1 cellular context compared by ENCODE assay signal in the genomic region with DNA sequence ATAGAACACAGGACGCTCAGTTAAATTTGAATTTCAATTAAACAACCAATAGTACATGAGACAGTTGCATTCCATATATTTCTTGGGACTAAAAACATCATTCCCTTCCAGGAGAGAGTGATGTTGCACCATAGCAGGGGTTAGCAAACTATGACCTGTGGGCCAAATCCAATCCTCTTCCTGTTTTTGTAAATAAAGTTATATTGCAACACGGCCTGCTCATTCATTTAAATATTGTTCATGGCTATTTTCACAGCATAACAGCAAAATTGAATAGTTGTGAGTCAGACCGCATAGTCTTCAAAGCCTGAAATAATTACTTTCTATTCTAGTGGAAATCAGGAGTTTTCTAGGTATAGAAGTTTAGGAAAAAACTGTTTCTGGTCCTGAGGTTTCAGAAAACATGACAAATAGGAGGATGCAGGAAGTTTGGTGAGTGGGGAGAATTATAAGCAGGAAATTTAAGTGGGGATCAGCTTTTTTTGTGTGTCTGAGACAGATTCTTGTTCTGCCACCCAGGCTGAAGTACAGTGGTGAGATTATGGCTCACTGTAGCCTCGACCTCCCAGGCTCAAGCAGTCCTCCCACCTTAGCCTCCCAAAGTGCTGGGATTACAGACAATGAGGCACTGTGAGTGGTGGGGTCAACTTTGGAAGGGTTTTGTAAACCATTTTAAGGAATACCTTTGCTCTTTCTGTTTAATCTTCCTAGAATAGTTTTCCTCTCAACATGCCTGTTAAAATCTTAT.
A peak's percentile ranks its signal among the peaks of the same experiment; 100 is the strongest.
TF ChIP-seq lines count a peak whose summit lies in the region.

No MANE protein-coding gene starts in this region.

TF ChIP-seq in HepG2, 621 proteins besides CTCF, POLR2A, EP300 and RAD21 (continued from another document and continues in another):
- TF ChIP-seq, protein P1, sequence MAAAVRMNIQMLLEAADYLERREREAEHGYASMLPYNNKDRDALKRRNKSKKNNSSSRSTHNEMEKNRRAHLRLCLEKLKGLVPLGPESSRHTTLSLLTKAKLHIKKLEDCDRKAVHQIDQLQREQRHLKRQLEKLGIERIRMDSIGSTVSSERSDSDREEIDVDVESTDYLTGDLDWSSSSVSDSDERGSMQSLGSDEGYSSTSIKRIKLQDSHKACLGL (CRISPR knock-in tag; IDR thresholded peaks at IDR 0.05), result no peak
- TF ChIP-seq, protein P2, sequence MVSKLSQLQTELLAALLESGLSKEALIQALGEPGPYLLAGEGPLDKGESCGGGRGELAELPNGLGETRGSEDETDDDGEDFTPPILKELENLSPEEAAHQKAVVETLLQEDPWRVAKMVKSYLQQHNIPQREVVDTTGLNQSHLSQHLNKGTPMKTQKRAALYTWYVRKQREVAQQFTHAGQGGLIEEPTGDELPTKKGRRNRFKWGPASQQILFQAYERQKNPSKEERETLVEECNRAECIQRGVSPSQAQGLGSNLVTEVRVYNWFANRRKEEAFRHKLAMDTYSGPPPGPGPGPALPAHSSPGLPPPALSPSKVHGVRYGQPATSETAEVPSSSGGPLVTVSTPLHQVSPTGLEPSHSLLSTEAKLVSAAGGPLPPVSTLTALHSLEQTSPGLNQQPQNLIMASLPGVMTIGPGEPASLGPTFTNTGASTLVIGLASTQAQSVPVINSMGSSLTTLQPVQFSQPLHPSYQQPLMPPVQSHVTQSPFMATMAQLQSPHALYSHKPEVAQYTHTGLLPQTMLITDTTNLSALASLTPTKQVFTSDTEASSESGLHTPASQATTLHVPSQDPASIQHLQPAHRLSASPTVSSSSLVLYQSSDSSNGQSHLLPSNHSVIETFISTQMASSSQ (IDR thresholded peaks at IDR 0.05; ENCODE audit: low read depth), result no peak
- TF ChIP-seq, protein P2 (CRISPR knock-in tag; IDR thresholded peaks at IDR 0.05; ENCODE audit: borderline replicate concordance), result no peak
- no peak for TF ChIP-seq KAT2B (IDR thresholded peaks at IDR 0.05; ENCODE audit: borderline replicate concordance, low read depth, low read length)
- TF ChIP-seq, protein P3, sequence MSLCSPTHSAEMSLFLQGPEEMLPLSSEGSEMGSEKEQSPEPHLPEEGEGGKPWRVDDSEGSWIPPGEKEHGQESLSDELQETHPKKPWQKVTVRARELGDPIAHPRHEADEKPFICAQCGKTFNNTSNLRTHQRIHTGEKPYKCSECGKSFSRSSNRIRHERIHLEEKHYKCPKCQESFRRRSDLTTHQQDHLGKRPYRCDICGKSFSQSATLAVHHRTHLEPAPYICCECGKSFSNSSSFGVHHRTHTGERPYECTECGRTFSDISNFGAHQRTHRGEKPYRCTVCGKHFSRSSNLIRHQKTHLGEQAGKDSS (CRISPR knock-in tag; IDR thresholded peaks at IDR 0.05; ENCODE audit: borderline replicate concordance, low read depth), result no peak
- TF ChIP-seq HNRNPLL (IDR thresholded peaks at IDR 0.05; ENCODE audit: low read depth, low read length, poor library complexity, severe bottlenecking), result no peak
- TF ChIP-seq SALL1 (CRISPR knock-in tag; IDR thresholded peaks at IDR 0.05), result peak; percentile 41; the same call in 1 of the 2 replicates
- no peak for TF ChIP-seq DNMT1 (CRISPR knock-in tag; IDR thresholded peaks at IDR 0.05)
- TF ChIP-seq, protein P4, sequence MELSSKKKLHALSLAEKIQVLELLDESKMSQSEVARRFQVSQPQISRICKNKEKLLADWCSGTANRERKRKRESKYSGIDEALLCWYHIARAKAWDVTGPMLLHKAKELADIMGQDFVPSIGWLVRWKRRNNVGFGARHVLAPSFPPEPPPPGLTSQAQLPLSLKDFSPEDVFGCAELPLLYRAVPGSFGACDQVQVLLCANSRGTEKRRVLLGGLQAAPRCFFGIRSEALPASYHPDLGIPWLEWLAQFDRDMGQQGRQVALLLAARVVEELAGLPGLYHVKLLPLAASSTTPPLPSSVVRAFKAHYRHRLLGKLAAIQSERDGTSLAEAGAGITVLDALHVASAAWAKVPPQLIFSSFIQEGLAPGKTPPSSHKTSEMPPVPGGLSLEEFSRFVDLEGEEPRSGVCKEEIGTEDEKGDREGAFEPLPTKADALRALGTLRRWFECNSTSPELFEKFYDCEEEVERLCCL (CRISPR knock-in tag; IDR thresholded peaks at IDR 0.05; ENCODE audit: borderline replicate concordance), result no peak
- no peak for TF ChIP-seq ZFYVE20 (CRISPR knock-in tag; IDR thresholded peaks at IDR 0.05; ENCODE audit: borderline replicate concordance, low read depth)
- TF ChIP-seq ZNF597 (CRISPR knock-in tag; IDR thresholded peaks at IDR 0.05), result no peak
- TF ChIP-seq CREM (IDR thresholded peaks at IDR 0.05), result 0 out of 2 replicates have a peak, but pooled peaks have one; percentile 33
- TF ChIP-seq CREM (CRISPR knock-in tag; IDR thresholded peaks at IDR 0.05), result no peak
- TF ChIP-seq FOXP4 (CRISPR knock-in tag; IDR thresholded peaks at IDR 0.05), result peak; percentile 88
- TF ChIP-seq ZNF430 (CRISPR knock-in tag; IDR thresholded peaks at IDR 0.05), result no peak
- no peak for TF ChIP-seq ATF1 (CRISPR knock-in tag; IDR thresholded peaks at IDR 0.05)
- TF ChIP-seq SIN3A (IDR thresholded peaks at IDR 0.05; ENCODE audit: borderline replicate concordance, low read depth, low read length), result no peak
- no peak for TF ChIP-seq ZNF207 (IDR thresholded peaks at IDR 0.05; ENCODE audit: borderline replicate concordance)
- TF ChIP-seq ZNF264 (CRISPR knock-in tag; IDR thresholded peaks at IDR 0.05), result peak; percentile 82
- no peak for TF ChIP-seq ZNF605 (CRISPR knock-in tag; IDR thresholded peaks at IDR 0.05)
- TF ChIP-seq ZFP36L1 (CRISPR knock-in tag; IDR thresholded peaks at IDR 0.05), result no peak
- no peak for TF ChIP-seq FOXK2 (IDR thresholded peaks at IDR 0.05)
- TF ChIP-seq ZNF577 (CRISPR knock-in tag; IDR thresholded peaks at IDR 0.05; ENCODE audit: borderline replicate concordance, low read depth), result no peak
- peak; percentile 79; the same call in 1 of the 2 replicates for TF ChIP-seq HOMEZ (CRISPR knock-in tag; IDR thresholded peaks at IDR 0.05; ENCODE audit: low read depth)
- no peak for TF ChIP-seq ATF3 (CRISPR knock-in tag; IDR thresholded peaks at IDR 0.05)
- no peak for TF ChIP-seq TFDP1 (CRISPR knock-in tag; IDR thresholded peaks at IDR 0.05; ENCODE audit: borderline replicate concordance)
- TF ChIP-seq MAFF (IDR thresholded peaks at IDR 0.05; ENCODE audit: low read depth, low read length), result no peak
- no peak for TF ChIP-seq POLR2AphosphoS5 (IDR thresholded peaks at IDR 0.05; ENCODE audit: low read depth, low read length)
- TF ChIP-seq, protein P5, sequence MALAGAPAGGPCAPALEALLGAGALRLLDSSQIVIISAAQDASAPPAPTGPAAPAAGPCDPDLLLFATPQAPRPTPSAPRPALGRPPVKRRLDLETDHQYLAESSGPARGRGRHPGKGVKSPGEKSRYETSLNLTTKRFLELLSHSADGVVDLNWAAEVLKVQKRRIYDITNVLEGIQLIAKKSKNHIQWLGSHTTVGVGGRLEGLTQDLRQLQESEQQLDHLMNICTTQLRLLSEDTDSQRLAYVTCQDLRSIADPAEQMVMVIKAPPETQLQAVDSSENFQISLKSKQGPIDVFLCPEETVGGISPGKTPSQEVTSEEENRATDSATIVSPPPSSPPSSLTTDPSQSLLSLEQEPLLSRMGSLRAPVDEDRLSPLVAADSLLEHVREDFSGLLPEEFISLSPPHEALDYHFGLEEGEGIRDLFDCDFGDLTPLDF (CRISPR knock-in tag; IDR thresholded peaks at IDR 0.05), result no peak
- no peak for TF ChIP-seq ZNF740 (CRISPR knock-in tag; IDR thresholded peaks at IDR 0.05)
- TF ChIP-seq GMEB2 (CRISPR knock-in tag; IDR thresholded peaks at IDR 0.05; ENCODE audit: low read depth), result no peak
- TF ChIP-seq, protein P6, sequence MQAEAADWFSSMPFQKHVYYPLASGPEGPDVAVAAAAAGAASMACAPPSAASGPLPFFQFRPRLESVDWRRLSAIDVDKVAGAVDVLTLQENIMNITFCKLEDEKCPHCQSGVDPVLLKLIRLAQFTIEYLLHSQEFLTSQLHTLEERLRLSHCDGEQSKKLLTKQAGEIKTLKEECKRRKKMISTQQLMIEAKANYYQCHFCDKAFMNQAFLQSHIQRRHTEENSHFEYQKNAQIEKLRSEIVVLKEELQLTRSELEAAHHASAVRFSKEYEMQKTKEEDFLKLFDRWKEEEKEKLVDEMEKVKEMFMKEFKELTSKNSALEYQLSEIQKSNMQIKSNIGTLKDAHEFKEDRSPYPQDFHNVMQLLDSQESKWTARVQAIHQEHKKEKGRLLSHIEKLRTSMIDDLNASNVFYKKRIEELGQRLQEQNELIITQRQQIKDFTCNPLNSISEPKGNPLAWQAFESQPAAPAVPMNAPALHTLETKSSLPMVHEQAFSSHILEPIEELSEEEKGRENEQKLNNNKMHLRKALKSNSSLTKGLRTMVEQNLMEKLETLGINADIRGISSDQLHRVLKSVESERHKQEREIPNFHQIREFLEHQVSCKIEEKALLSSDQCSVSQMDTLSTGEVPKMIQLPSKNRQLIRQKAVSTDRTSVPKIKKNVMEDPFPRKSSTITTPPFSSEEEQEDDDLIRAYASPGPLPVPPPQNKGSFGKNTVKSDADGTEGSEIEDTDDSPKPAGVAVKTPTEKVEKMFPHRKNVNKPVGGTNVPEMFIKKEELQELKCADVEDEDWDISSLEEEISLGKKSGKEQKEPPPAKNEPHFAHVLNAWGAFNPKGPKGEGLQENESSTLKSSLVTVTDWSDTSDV (CRISPR knock-in tag; IDR thresholded peaks at IDR 0.05), result no peak
- no peak for TF ChIP-seq TGIF2 (CRISPR knock-in tag; IDR thresholded peaks at IDR 0.05)
- 0 out of 2 replicates have a peak, but pooled peaks have one; percentile 11 for TF ChIP-seq STAG1 (CRISPR knock-in tag; IDR thresholded peaks at IDR 0.05)
- no peak for TF ChIP-seq ZNF383 (CRISPR knock-in tag; IDR thresholded peaks at IDR 0.05; ENCODE audit: borderline replicate concordance)
- TF ChIP-seq RARG (CRISPR knock-in tag; IDR thresholded peaks at IDR 0.05; ENCODE audit: low read depth), result no peak
